In genomic region chr4:177554966-177555574, GRCh38 we compare ENCODE assay signal across 9 cellular contexts.
DNase-seq lines count a peak whose midpoint lies in the region; ATAC-seq, FAIRE-seq and TF ChIP-seq lines count a peak whose summit lies in the region.
"Had no signal": no experiment of that assay in that cellular context is flagged by ENCODE, and none has a peak within 500 bp of the region (broad histone marks: within the 10 kb centered on the region; RNA-seq: fewer than 3 reads in every experiment).

No MANE protein-coding gene starts in this region.

- peak; percentile 49 for ATAC-seq in HG03460 (IDR thresholded peaks at IDR 0.05; ENCODE audit: unreplicated experiment)
- ATAC-seq in HG03135 (IDR thresholded peaks at IDR 0.05; ENCODE audit: unreplicated experiment), result no peak

- POLR2A ChIA-PET in activated CD4-positive, alpha-beta memory T cell treated with anti-CD3 and anti-CD28 coated beads, Interleukin-2, amount 10 ng/mL, durations not matched to agents 7 days and 5 days (lab: Charles Lee), result no interaction called here

- H3K9me3 ChIP-seq in cardiac muscle cell (ENCODE audit: low read depth) (no peaks in the 10 kb centered on the region), kidney (ENCODE audit: control insufficient read depth in 1 of 2, low read length in 2 of 2) (no peaks in the 10 kb centered on the region)

- no peaks in the 10 kb centered on the region for H3K36me3 Mint-ChIP-seq in activated CD4-positive, alpha-beta memory T cell treated with anti-CD3 and anti-CD28 coated beads, Interleukin-2, amount 10 ng/mL, durations not matched to agents 7 days and 5 days (ENCODE audit: low read depth)

- H3K27me3 ChIP-seq in cardiac muscle cell, result no peaks in the 10 kb centered on the region

- TF ChIP-seq CTCF in cardiac muscle cell (IDR thresholded peaks at IDR 0.05; ENCODE audit: low read depth, low read length), result peak; percentile 63
- TF ChIP-seq CTCF in kidney (IDR thresholded peaks at IDR 0.05; ENCODE audit: borderline replicate concordance, extremely low read depth, insufficient read depth), result peak; percentile 49

- H3K36me3 ChIP-seq in cardiac muscle cell (no peaks in the 10 kb centered on the region), kidney (ENCODE audit: control insufficient read depth in 1 of 2, insufficient read depth in 2 of 2, low read length in 2 of 2) (no peaks in the 10 kb centered on the region)

- no peak overlapping the region for H3K9ac ChIP-seq in kidney (ENCODE audit: low read length in 2 of 2)

- no peak overlapping the region for H3K27ac Mint-ChIP-seq in activated CD4-positive, alpha-beta memory T cell treated with anti-CD3 and anti-CD28 coated beads, Interleukin-2, amount 10 ng/mL, durations not matched to agents 7 days and 5 days

- CTCF ChIA-PET in activated CD4-positive, alpha-beta memory T cell treated with anti-CD3 and anti-CD28 coated beads, Interleukin-2, amount 10 ng/mL, durations not matched to agents 7 days and 5 days (lab: Charles Lee), result interaction anchor here (0.8 to 1.7 kb wide), 4 partner anchors 10 to 1753 kb away, joined by 3 to 10 read pairs (median 4); no protein-coding TSS in a partner anchor

- peak; percentile 67 for FAIRE-seq in kidney (lab: Jason Lieb, UNC)

- DNase-seq in cardiac muscle cell (ENCODE audit: low read depth in 1 of 2, low spot score in 1 of 2) (peak; percentile 32 to 63), cardiac septum (ENCODE audit: low spot score) (no peak), kidney (no peak), HPDE6-E6E7 (ENCODE audit: extremely low spot score) (no peak), NCI-H345 (lab: John Stamatoyannopoulos, UW) (no peak)
- DNase-seq in activated CD4-positive, alpha-beta memory T cell treated with anti-CD3 and anti-CD28 coated beads, Interleukin-2, amount 10 ng/mL, durations not matched to agents 7 days and 5 days, result peak; percentile 22

- no peaks in the 10 kb centered on the region for H3K4me1 Mint-ChIP-seq in activated CD4-positive, alpha-beta memory T cell treated with anti-CD3 and anti-CD28 coated beads, Interleukin-2, amount 10 ng/mL, durations not matched to agents 7 days and 5 days
- H3K4me1 Mint-ChIP-seq: central memory CD8-positive, alpha-beta T cell had no signal

- H3K27me3 Mint-ChIP-seq in activated CD4-positive, alpha-beta memory T cell treated with anti-CD3 and anti-CD28 coated beads, Interleukin-2, amount 10 ng/mL, durations not matched to agents 7 days and 5 days, result no peaks in the 10 kb centered on the region
- H3K27me3 Mint-ChIP-seq: central memory CD8-positive, alpha-beta T cell had no signal

- H3K4me1 ChIP-seq in cardiac muscle cell (ENCODE audit: low read depth) (no peaks in the 10 kb centered on the region), kidney (ENCODE audit: control insufficient read depth in 1 of 2, insufficient read depth in 1 of 2, low read depth in 1 of 2, low read length in 2 of 2) (no peaks in the 10 kb centered on the region)

- intact Hi-C loops in cardiac septum (cut with DNase I) (no loop called here), kidney (cut with DNase I) (no loop called here)

- H3K27ac ChIP-seq in cardiac muscle cell, result no peak overlapping the region
- no peak overlapping the region for H3K27ac ChIP-seq in kidney (ENCODE audit: low read depth in 2 of 2, low read length in 2 of 2)

- no peaks in the 10 kb centered on the region for H3K9me3 Mint-ChIP-seq in activated CD4-positive, alpha-beta memory T cell treated with anti-CD3 and anti-CD28 coated beads, Interleukin-2, amount 10 ng/mL, durations not matched to agents 7 days and 5 days
- H3K9me3 Mint-ChIP-seq: central memory CD8-positive, alpha-beta T cell had no signal

- no peak overlapping the region for H3K4me3 Mint-ChIP-seq in activated CD4-positive, alpha-beta memory T cell treated with anti-CD3 and anti-CD28 coated beads, Interleukin-2, amount 10 ng/mL, durations not matched to agents 7 days and 5 days
- H3K4me3 Mint-ChIP-seq: central memory CD8-positive, alpha-beta T cell had no signal

- H3K4me3 ChIP-seq in cardiac muscle cell (no peak overlapping the region), kidney (ENCODE audit: low read length in 2 of 2) (no peak overlapping the region)

Comparison
In these comparisons a context has a peak if more than half of its experiments do, and no peak if none do; other contexts are left out.
1. DNase-seq: peak in cardiac muscle cell (2 of 2) and activated CD4-positive, alpha-beta memory T cell treated with anti-CD3 and anti-CD28 coated beads, Interleukin-2, amount 10 ng/mL, durations not matched to agents 7 days and 5 days (single experiment); none in cardiac septum (single experiment), kidney (single experiment), HPDE6-E6E7 (single experiment) and NCI-H345 (single experiment).